ENCODE assay signal across 12 cellular contexts in the genomic region with DNA sequence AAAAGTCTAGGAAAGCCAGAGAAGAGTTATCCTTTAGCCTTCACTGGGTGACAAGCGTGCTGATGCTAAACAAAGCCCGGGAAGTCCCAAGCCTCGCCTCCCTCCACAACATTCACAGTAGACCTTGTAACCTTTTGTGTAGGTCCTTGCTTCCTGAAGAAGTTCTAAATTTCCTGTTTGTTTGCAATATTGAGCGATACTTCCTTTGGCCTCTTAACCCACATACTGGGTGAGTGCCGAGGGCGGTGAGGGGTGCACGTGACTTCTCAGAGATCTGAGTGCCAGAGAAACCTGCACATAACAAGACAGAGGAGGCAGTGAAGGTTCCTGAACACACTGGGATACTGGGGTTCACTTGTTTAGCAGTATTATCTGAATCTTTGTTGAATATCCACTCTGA.
DNase-seq lines count a peak whose midpoint lies in the region; ATAC-seq, FAIRE-seq and TF ChIP-seq lines count a peak whose summit lies in the region.
"Had no signal": no experiment of that assay in that cellular context is flagged by ENCODE, and none has a peak within 500 bp of the region (broad histone marks: within the 10 kb centered on the region; RNA-seq: fewer than 3 reads in every experiment).

No MANE protein-coding gene starts in this region.

- peaks cover 2 to 6% of the 10 kb centered on the region in 2 experiments for H3K27me3 ChIP-seq in endothelial cell of umbilical vein (ENCODE audit: control insufficient read depth in 2 of 2, insufficient read depth in 2 of 2, low read length in 2 of 2)

- H3K4me3 Mint-ChIP-seq in activated CD4-positive, alpha-beta memory T cell treated with anti-CD3 and anti-CD28 coated beads for 36 hours, result peak overlapping the region; percentile 25
- no peak overlapping the region for H3K4me3 Mint-ChIP-seq in WTC11
- H3K4me3 Mint-ChIP-seq: GM23338 had no signal

- CTCF ChIA-PET in activated CD4-positive, alpha-beta memory T cell treated with anti-CD3 and anti-CD28 coated beads for 36 hours (lab: Charles Lee), result no interaction called here
- CTCF ChIA-PET in endothelial cell of umbilical vein (lab: Charles Lee) (interaction anchor here (0.9 kb wide), 1 partner anchor 13 kb away, joined by 4 read pairs; no protein-coding TSS in a partner anchor), WTC11 (lab: Charles Lee) (interaction anchor here (0.5 kb wide), 1 partner anchor 12 kb away, joined by 3 read pairs; no protein-coding TSS in a partner anchor)

- H3K79me2 ChIP-seq in endothelial cell of umbilical vein (ENCODE audit: control insufficient read depth, insufficient read depth, low read length), result no peaks in the 10 kb centered on the region

- H3K9me3 Mint-ChIP-seq in activated CD4-positive, alpha-beta memory T cell treated with anti-CD3 and anti-CD28 coated beads for 36 hours, result no peaks in the 10 kb centered on the region
- no peaks in the 10 kb centered on the region for H3K9me3 Mint-ChIP-seq in WTC11
- H3K9me3 Mint-ChIP-seq: GM23338 had no signal

- peak; percentile 77 for FAIRE-seq in endothelial cell of umbilical vein (lab: Jason Lieb, UNC)
- FAIRE-seq: kidney had no signal

- H3K27ac Mint-ChIP-seq in activated CD4-positive, alpha-beta memory T cell treated with anti-CD3 and anti-CD28 coated beads for 36 hours, result peak overlapping the region; percentile 59
- no peak overlapping the region for H3K27ac Mint-ChIP-seq in WTC11

- H4K20me1 ChIP-seq in endothelial cell of umbilical vein (replicated peaks; ENCODE audit: control insufficient read depth, extremely low read depth, insufficient read depth, low read length), result no peaks in the 10 kb centered on the region

- peaks cover 11% of the 10 kb centered on the region for H3K4me1 ChIP-seq in endothelial cell of umbilical vein (ENCODE audit: control insufficient read depth, extremely low read depth, insufficient read depth, low read length)

- H3K27ac ChIP-seq in endothelial cell of umbilical vein (ENCODE audit: insufficient read depth, low read depth, low read length) (no peak overlapping the region), coronary artery (no peak overlapping the region)

- TF ChIP-seq POLR2A in endothelial cell of umbilical vein (IDR thresholded peaks at IDR 0.05; ENCODE audit: low read depth, low read length), result no peak

- H2AFZ ChIP-seq in endothelial cell of umbilical vein (ENCODE audit: low read depth, low read length), result no peak overlapping the region
- H2AFZ ChIP-seq: GM23338 had no signal

- dilution Hi-C loops in endothelial cell of umbilical vein (cut with MboI; ENCODE audit: extremely low pct_ligation_motif_present, low sequenced_read_pairs), result no loop called here

- intact Hi-C loops in activated CD4-positive, alpha-beta memory T cell treated with anti-CD3 and anti-CD28 coated beads for 36 hours (cut with micrococcal nuclease), result loop anchor here (1.0 to 2.0 kb wide), 2 partner anchors 11 to 22 kb away; no protein-coding TSS in a partner anchor
- intact Hi-C loops in endothelial cell of umbilical vein (cut with micrococcal nuclease), result no loop called here

- no peaks in the 10 kb centered on the region for H3K9me1 ChIP-seq in endothelial cell of umbilical vein (replicated peaks; ENCODE audit: control insufficient read depth, extremely low read depth, insufficient read depth, low read length)

- no TSS peak for BruUV-seq in endothelial cell of umbilical vein (replicated peaks; lab: Mats Ljungman, UMichigan)

- peak; percentile 68 for DNase-seq in activated CD4-positive, alpha-beta memory T cell treated with anti-CD3 and anti-CD28 coated beads for 36 hours
- peak; percentile 18 for DNase-seq in endothelial cell of umbilical vein (ENCODE audit: low read depth, low spot score)
- DNase-seq in stimulated activated CD4-positive, alpha-beta T cell treated with anti-CD3 and anti-CD28 coated beads, Interleukin-4, amount 100 ng/mL, for 1 hour, result peak; percentile 17
- no peak for DNase-seq in coronary artery (ENCODE audit: low spot score)
- no peak for DNase-seq in WTC11 (ENCODE audit: low spot score)
- DNase-seq: erythroblast, kidney, retina had no signal

- peak; percentile 39 for ATAC-seq in HG03442 (IDR thresholded peaks at IDR 0.05; ENCODE audit: unreplicated experiment)
- no peak for ATAC-seq in GM19351 (IDR thresholded peaks at IDR 0.05; ENCODE audit: unreplicated experiment)
- ATAC-seq in GM18520 (IDR thresholded peaks at IDR 0.05; ENCODE audit: unreplicated experiment), result no peak
- ATAC-seq in WTC11, result no peak
- ATAC-seq: GM23338 had no signal

- no peak overlapping the region for H3K9ac ChIP-seq in endothelial cell of umbilical vein (replicated peaks; ENCODE audit: extremely low read depth, insufficient read depth, low read length)

- no peaks in the 10 kb centered on the region for H3K9me3 ChIP-seq in endothelial cell of umbilical vein (replicated peaks; ENCODE audit: control insufficient read depth, insufficient read depth, low read length)

- no peaks in the 10 kb centered on the region for H3K27me3 Mint-ChIP-seq in activated CD4-positive, alpha-beta memory T cell treated with anti-CD3 and anti-CD28 coated beads for 36 hours
- H3K27me3 Mint-ChIP-seq in WTC11 (ENCODE audit: low read depth), result no peaks in the 10 kb centered on the region

- H3K4me3 ChIP-seq in endothelial cell of umbilical vein (replicated peaks in 1 of 3; ENCODE audit: insufficient read depth in 1 of 3, low read depth in 1 of 3, low read length in 3 of 3) (no peak overlapping the region), coronary artery (no peak overlapping the region)
- H3K4me3 ChIP-seq: GM23338 had no signal

- POLR2A ChIA-PET in activated CD4-positive, alpha-beta memory T cell treated with anti-CD3 and anti-CD28 coated beads for 36 hours (lab: Charles Lee), result no interaction called here
- POLR2A ChIA-PET in endothelial cell of umbilical vein (lab: Charles Lee), result no interaction called here
- POLR2A ChIA-PET in WTC11 (lab: Charles Lee), result no interaction called here

- no peaks in the 10 kb centered on the region for H3K36me3 ChIP-seq in endothelial cell of umbilical vein (ENCODE audit: control insufficient read depth in 2 of 2, extremely low read depth in 1 of 2, insufficient read depth in 2 of 2, low read length in 2 of 2)

- TF ChIP-seq CTCF in endothelial cell of umbilical vein (IDR thresholded peaks at IDR 0.05; ENCODE audit: extremely low read depth in 1 of 2, insufficient read depth in 1 of 2, low read depth in 1 of 2, low read length in 2 of 2) (no peak), coronary artery (IDR thresholded peaks at IDR 0.05) (no peak), WTC11 (IDR thresholded peaks at IDR 0.05) (no peak)

- H3K4me2 ChIP-seq in endothelial cell of umbilical vein (ENCODE audit: insufficient read depth, low read length), result peak overlapping the region; percentile 6
- H3K4me2 ChIP-seq: GM23338 had no signal

- H3K36me3 Mint-ChIP-seq in activated CD4-positive, alpha-beta memory T cell treated with anti-CD3 and anti-CD28 coated beads for 36 hours, result peaks cover 19% of the 10 kb centered on the region
- H3K36me3 Mint-ChIP-seq in WTC11, result no peaks in the 10 kb centered on the region

- peaks cover 26% of the 10 kb centered on the region for H3K4me1 Mint-ChIP-seq in activated CD4-positive, alpha-beta memory T cell treated with anti-CD3 and anti-CD28 coated beads for 36 hours (ENCODE audit: low read depth)
- peaks cover 26% of the 10 kb centered on the region for H3K4me1 Mint-ChIP-seq in WTC11

TF ChIP-seq in endothelial cell of umbilical vein, 7 proteins besides CTCF, POLR2A, EP300 and RAD21:
- no peak for TF ChIP-seq GATA2 (IDR thresholded peaks at IDR 0.05; ENCODE audit: insufficient read depth, insufficient read length, low read depth, low read length)
TF ChIP-seq in endothelial cell of umbilical vein: peak in this region for 0.

TF ChIP-seq in WTC11, 78 proteins besides CTCF, POLR2A, EP300 and RAD21 (continues in another document):
- TF ChIP-seq NFYB (CRISPR knock-in tag; conservative IDR thresholded peaks at IDR 0.05; ENCODE audit: low read depth), result no peak
- no peak for TF ChIP-seq MXD4 (CRISPR knock-in tag; IDR thresholded peaks at IDR 0.05; ENCODE audit: borderline replicate concordance)
- no peak for TF ChIP-seq SMAD3 (CRISPR knock-in tag; IDR thresholded peaks at IDR 0.05; ENCODE audit: borderline replicate concordance)
- TF ChIP-seq, protein P1, sequence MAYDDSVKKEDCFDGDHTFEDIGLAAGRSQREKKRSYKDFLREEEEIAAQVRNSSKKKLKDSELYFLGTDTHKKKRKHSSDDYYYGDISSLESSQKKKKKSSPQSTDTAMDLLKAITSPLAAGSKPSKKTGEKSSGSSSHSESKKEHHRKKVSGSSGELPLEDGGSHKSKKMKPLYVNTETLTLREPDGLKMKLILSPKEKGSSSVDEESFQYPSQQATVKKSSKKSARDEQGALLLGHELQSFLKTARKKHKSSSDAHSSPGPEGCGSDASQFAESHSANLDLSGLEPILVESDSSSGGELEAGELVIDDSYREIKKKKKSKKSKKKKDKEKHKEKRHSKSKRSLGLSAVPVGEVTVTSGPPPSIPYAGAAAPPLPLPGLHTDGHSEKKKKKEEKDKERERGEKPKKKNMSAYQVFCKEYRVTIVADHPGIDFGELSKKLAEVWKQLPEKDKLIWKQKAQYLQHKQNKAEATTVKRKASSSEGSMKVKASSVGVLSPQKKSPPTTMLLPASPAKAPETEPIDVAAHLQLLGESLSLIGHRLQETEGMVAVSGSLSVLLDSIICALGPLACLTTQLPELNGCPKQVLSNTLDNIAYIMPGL (CRISPR knock-in tag; IDR thresholded peaks at IDR 0.05), result no peak
- TF ChIP-seq ETV6 (CRISPR knock-in tag; IDR thresholded peaks at IDR 0.05), result no peak

Comparison
In these comparisons a context has a peak if more than half of its experiments do, and no peak if none do; other contexts are left out.
1. DNase-seq: peak in activated CD4-positive, alpha-beta memory T cell treated with anti-CD3 and anti-CD28 coated beads for 36 hours (single experiment), endothelial cell of umbilical vein (single experiment) and stimulated activated CD4-positive, alpha-beta T cell treated with anti-CD3 and anti-CD28 coated beads, Interleukin-4, amount 100 ng/mL, for 1 hour (single experiment); none in coronary artery (single experiment) and WTC11 (single experiment).